Comparison of ENCODE assay signal across 17 cellular contexts in genomic region chr10:123800299-123800698, GRCh38.
A peak's percentile ranks its signal among the peaks of the same experiment; 100 is the strongest.
DNase-seq lines count a peak whose midpoint lies in the region; FAIRE-seq and TF ChIP-seq lines count a peak whose summit lies in the region.
"Had no signal": no experiment of that assay in that cellular context is flagged by ENCODE, and none has a peak within 500 bp of the region (broad histone marks: within the 10 kb centered on the region; RNA-seq: fewer than 3 reads in every experiment).

No MANE protein-coding gene starts in this region.

- H3K4me2 ChIP-seq in GM23248 (ENCODE audit: unreplicated experiment): peak overlapping the region; percentile 15
- H3K4me2 ChIP-seq in smooth muscle cell: peak overlapping the region; percentile 61
- H3K4me2 ChIP-seq: BLaER1 treated with 17β-estradiol and CSF1 and Interleukin-3, amounts not matched to agents 10 nM and 100 nM had no signal

- no peaks in the 10 kb centered on the region for H3K79me2 ChIP-seq in GM23248 (ENCODE audit: insufficient read depth)
- H3K79me2 ChIP-seq in smooth muscle cell (ENCODE audit: low read depth): no peaks in the 10 kb centered on the region

- TF ChIP-seq CTCF in bronchial epithelial cell (IDR thresholded peaks at IDR 0.05; ENCODE audit: insufficient read depth, low read length, severe bottlenecking) (no peak), smooth muscle cell (IDR thresholded peaks at IDR 0.05; ENCODE audit: borderline replicate concordance, insufficient read depth, poor library complexity, severe bottlenecking) (no peak), thyroid gland (IDR thresholded peaks at IDR 0.05) (no peak)

- H3K27me3 ChIP-seq in GM23248 (replicated peaks; ENCODE audit: insufficient read depth) (no peaks in the 10 kb centered on the region), bronchial epithelial cell (ENCODE audit: control insufficient read depth, insufficient read depth, low read length) (no peaks in the 10 kb centered on the region), smooth muscle cell (ENCODE audit: low read depth) (no peaks in the 10 kb centered on the region), thyroid gland (no peaks in the 10 kb centered on the region)
- H3K27me3 ChIP-seq: uterus had no signal

- in situ Hi-C loops in GM23248 (cut with MboI): no loop called here

- no peaks in the 10 kb centered on the region for H3K36me3 ChIP-seq in GM23248 (ENCODE audit: low read depth)
- H3K36me3 ChIP-seq in bronchial epithelial cell (ENCODE audit: control insufficient read depth, insufficient read depth, low read length): no peaks in the 10 kb centered on the region
- H3K36me3 ChIP-seq in smooth muscle cell (ENCODE audit: low read depth): no peaks in the 10 kb centered on the region
- H3K36me3 ChIP-seq in thyroid gland: no peaks in the 10 kb centered on the region
- H3K36me3 ChIP-seq: BLaER1 treated with 17β-estradiol and CSF1 and Interleukin-3, amounts not matched to agents 10 nM and 100 nM; uterus had no signal

- TF ChIP-seq POLR2A in thyroid gland (IDR thresholded peaks at IDR 0.05): no peak

- H3F3A ChIP-seq in GM23248 (ENCODE audit: insufficient read depth) (peaks cover 8% of the 10 kb centered on the region), smooth muscle cell (ENCODE audit: low read depth) (peaks cover 4% of the 10 kb centered on the region)

- no peak for FAIRE-seq in bronchial epithelial cell (lab: Jason Lieb, UNC)

- 49 to 55% methylated on average over 9 of the region's 9 CpGs for WGBS in GM23248 (ENCODE audit: low coverage in 1 of 2, low lambda C conversion rate in 2 of 2, missing lambda C conversion rate in 2 of 2), 2 experiments
- WGBS in smooth muscle cell (ENCODE audit: low lambda C conversion rate): 7% methylated on average over 9 of the region's 9 CpGs
- 33 to 44% methylated on average over 9 of the region's 9 CpGs for WGBS in thyroid gland, 2 donors

- intact Hi-C loops in thyroid gland (cut with DNase I): no loop called here

- H3K27ac ChIP-seq in GM23248: peak overlapping the region; percentile 32
- H3K27ac ChIP-seq in smooth muscle cell (ENCODE audit: low read depth): peak overlapping the region; percentile 69
- no peak overlapping the region for H3K27ac ChIP-seq in thyroid gland
- H3K27ac ChIP-seq: BLaER1 treated with 17β-estradiol and CSF1 and Interleukin-3, amounts not matched to agents 10 nM and 100 nM; epithelial cell of prostate; uterus had no signal

- H2AFZ ChIP-seq in GM23248 (no peak overlapping the region; the same call in 1 of the 2 replicates), smooth muscle cell (ENCODE audit: low read depth) (peak overlapping the region; percentile 26)

- H3K9me2 ChIP-seq in GM23248 (ENCODE audit: insufficient read depth): no peaks in the 10 kb centered on the region

- H3K9ac ChIP-seq in GM23248 (0 out of 2 replicates have a peak overlapping the region, but pooled peaks have one; percentile 14), smooth muscle cell (ENCODE audit: low read depth) (peak overlapping the region; percentile 41)
- H3K9ac ChIP-seq: BLaER1 treated with 17β-estradiol and CSF1 and Interleukin-3, amounts not matched to agents 10 nM and 100 nM had no signal

- peaks cover 33% of the 10 kb centered on the region for H3K4me1 ChIP-seq in GM23248 (ENCODE audit: insufficient read depth)
- peaks cover 7% of the 10 kb centered on the region for H3K4me1 ChIP-seq in smooth muscle cell (ENCODE audit: low read depth)
- H3K4me1 ChIP-seq in thyroid gland: no peaks in the 10 kb centered on the region
- H3K4me1 ChIP-seq: BLaER1 treated with 17β-estradiol and CSF1 and Interleukin-3, amounts not matched to agents 10 nM and 100 nM; uterus had no signal

- H3K4me3 ChIP-seq in GM23248 (peak overlapping the region; percentile 21; the same call in 1 of the 2 replicates), bronchial epithelial cell (ENCODE audit: low read depth, low read length) (no peak overlapping the region), smooth muscle cell (no peak overlapping the region), thyroid gland (replicated peaks in 1 of 3) (no peak overlapping the region)
- H3K4me3 ChIP-seq: BLaER1 treated with 17β-estradiol and CSF1 and Interleukin-3, amounts not matched to agents 10 nM and 100 nM; uterus had no signal

- DNase-seq in GM23248 (peak; percentile 55), bronchial epithelial cell (ENCODE audit: low read depth) (peak; percentile 5), iris pigment epithelial cell (ENCODE audit: low read depth) (peak; percentile 1), smooth muscle cell (lab: John Stamatoyannopoulos, UW; ENCODE audit: unreplicated experiment) (no peak), HuH-7.5 (ENCODE audit: low spot score) (no peak), thyroid gland (no peak), NCI-H524 (lab: John Stamatoyannopoulos, UW) (no peak)
- DNase-seq in activated effector memory CD4-positive, alpha-beta T cell treated with anti-CD3 and anti-CD28 coated beads, Interleukin-2, amount 50 U/mL, for 16 hours: no peak
- DNase-seq: activated CD4-positive, alpha-beta T cell treated with anti-CD3 and anti-CD28 coated beads for 48 hours; HCEC 1CT; left colon; NCI-H1092 treated with DMSO at 0.1 percent for 48 hours; NCI-H2171; NK-92 treated with Interleukin-12 subunit alpha and Interleukin-12 subunit beta, amount 100 ng/mL, for 24 hours; uterus had no signal

- H3K9me3 ChIP-seq in GM23248 (ENCODE audit: low read depth) (no peaks in the 10 kb centered on the region), smooth muscle cell (replicated peaks; ENCODE audit: low read depth) (no peaks in the 10 kb centered on the region), thyroid gland (no peaks in the 10 kb centered on the region)
- H3K9me3 ChIP-seq: BLaER1 treated with 17β-estradiol and CSF1 and Interleukin-3, amounts not matched to agents 10 nM and 100 nM; uterus had no signal

- H4K20me1 ChIP-seq in GM23248 (ENCODE audit: insufficient read depth) (no peaks in the 10 kb centered on the region), smooth muscle cell (ENCODE audit: low read depth) (no peaks in the 10 kb centered on the region)
- H4K20me1 ChIP-seq: BLaER1 treated with 17β-estradiol and CSF1 and Interleukin-3, amounts not matched to agents 10 nM and 100 nM had no signal

Comparison
In these comparisons a context has a peak if more than half of its experiments do, and no peak if none do; other contexts are left out.
1. DNase-seq: peak in GM23248 (single experiment), bronchial epithelial cell (single experiment) and iris pigment epithelial cell (single experiment); none in smooth muscle cell (single experiment), HuH-7.5 (single experiment), thyroid gland (0 of 2), activated effector memory CD4-positive, alpha-beta T cell treated with anti-CD3 and anti-CD28 coated beads, Interleukin-2, amount 50 U/mL, for 16 hours (single experiment) and NCI-H524 (0 of 2).
2. H3K27ac ChIP-seq: peak in GM23248 (single experiment) and smooth muscle cell (single experiment); none in thyroid gland (0 of 3).